ENCODE assay signal across 1 cellular context in genomic region chr3:43192028-43192427, GRCh38.
TF ChIP-seq lines count a peak whose summit lies in the region.

No MANE protein-coding gene starts in this region.

TF ChIP-seq in endothelial cell of umbilical vein, 7 proteins besides CTCF, POLR2A, EP300 and RAD21:
- TF ChIP-seq GATA2 (IDR thresholded peaks at IDR 0.05; ENCODE audit: insufficient read depth, insufficient read length, low read depth, low read length) (no peak), FOS (IDR thresholded peaks at IDR 0.05; ENCODE audit: borderline replicate concordance, insufficient read depth, low read length) (no peak), MYC (IDR thresholded peaks at IDR 0.05; ENCODE audit: low read depth, low read length) (no peak), EZH2 (IDR thresholded peaks at IDR 0.05; ENCODE audit: borderline replicate concordance, low read depth, low read length, severe bottlenecking) (no peak), POLR2AphosphoS5 (IDR thresholded peaks at IDR 0.05; ENCODE audit: insufficient read depth, low read depth, low read length) (no peak), JUN (IDR thresholded peaks at IDR 0.05; ENCODE audit: borderline replicate concordance, insufficient read depth, insufficient read length, low read depth) (no peak)
- TF ChIP-seq, protein P1, sequence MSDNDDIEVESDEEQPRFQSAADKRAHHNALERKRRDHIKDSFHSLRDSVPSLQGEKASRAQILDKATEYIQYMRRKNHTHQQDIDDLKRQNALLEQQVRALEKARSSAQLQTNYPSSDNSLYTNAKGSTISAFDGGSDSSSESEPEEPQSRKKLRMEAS (IDR thresholded peaks at IDR 0.05; ENCODE audit: insufficient read depth, insufficient read length) = no peak
